8 cellular contexts compared by ENCODE assay signal in the genomic region with DNA sequence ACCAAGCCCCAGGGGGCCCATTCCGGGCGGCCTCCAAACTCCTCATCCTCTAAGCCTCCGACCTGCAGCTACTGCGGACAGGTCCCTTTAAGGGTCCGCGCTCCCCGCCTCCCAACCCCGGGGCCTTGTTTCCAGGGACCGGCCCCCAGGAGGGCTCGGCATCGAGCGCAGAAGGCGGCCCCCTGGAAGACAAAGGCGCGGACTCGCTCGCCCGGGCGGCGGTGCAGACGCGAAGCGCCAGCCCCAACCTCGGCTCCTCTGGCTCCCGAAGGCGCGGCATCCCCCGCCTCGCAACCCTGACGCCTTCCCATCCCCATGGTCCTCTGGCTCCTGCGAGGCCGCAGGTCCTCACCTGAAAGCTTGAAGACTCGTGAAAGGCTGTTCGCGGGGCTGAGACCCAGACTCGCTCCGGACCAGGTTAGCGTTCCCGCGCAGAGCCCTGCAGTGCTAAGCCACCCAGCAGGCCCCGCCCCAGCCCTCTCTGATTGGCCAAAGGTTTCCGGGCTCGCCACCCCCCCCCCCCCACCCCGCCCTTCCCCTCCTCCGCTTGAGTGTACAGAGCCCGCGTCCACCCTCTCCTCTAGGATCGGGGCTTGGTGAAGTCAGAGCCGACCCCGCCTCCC. TPM values are rescaled to one million over a fixed set of nuclear protein-coding genes. Genes with fewer than 3 reads are reported as not detected.
A peak's percentile ranks its signal among the peaks of the same experiment; 100 is the strongest.
DNase-seq lines count a peak whose midpoint lies in the region; ATAC-seq and TF ChIP-seq lines count a peak whose summit lies in the region.

TSS of gene TMSB15A (minus strand) at position 426 of the 623 bp plus-strand sequence.

- no peaks in the 10 kb centered on the region for H3K36me3 Mint-ChIP-seq in activated T-cell treated with anti-CD3 and anti-CD28 coated beads, Interleukin-2, amount 50 U/mL, for 24 hours (ENCODE audit: low read depth)

- H3K27ac Mint-ChIP-seq in activated T-cell treated with anti-CD3 and anti-CD28 coated beads, Interleukin-2, amount 50 U/mL, for 24 hours, result no peak within 1 kb of the TSS

- DNase-seq in NCI-H69 (lab: John Stamatoyannopoulos, UW) (peak; percentile 76), erythroblast (lab: John Stamatoyannopoulos, UW) (peak; percentile 25 to 42), mucosa of gallbladder (ENCODE audit: low spot score) (peak; percentile 44), SIG-M5 (lab: John Stamatoyannopoulos, UW) (no peak)
- DNase-seq in activated T-cell treated with anti-CD3 and anti-CD28 coated beads, Interleukin-2, amount 50 U/mL, for 24 hours, result peak; percentile 73
- peak; percentile 34 for DNase-seq in stimulated activated CD8-positive, alpha-beta memory T cell treated with anti-CD3 and anti-CD28 coated beads, Interleukin-2, amount 100 ng/mL, for 48 hours (ENCODE audit: low read depth in 2 of 2)

- no peak for TF ChIP-seq POLR2A in erythroblast (IDR thresholded peaks at IDR 0.05; ENCODE audit: low read length)

- H3K4me1 Mint-ChIP-seq in activated T-cell treated with anti-CD3 and anti-CD28 coated beads, Interleukin-2, amount 50 U/mL, for 24 hours (ENCODE audit: low read depth), result peaks cover 5% of the 10 kb centered on the region

- H3K27me3 Mint-ChIP-seq in activated T-cell treated with anti-CD3 and anti-CD28 coated beads, Interleukin-2, amount 50 U/mL, for 24 hours, result peaks cover 63% of the 10 kb centered on the region

- H3K4me3 Mint-ChIP-seq in activated T-cell treated with anti-CD3 and anti-CD28 coated beads, Interleukin-2, amount 50 U/mL, for 24 hours, result peak within 1 kb of the TSS; percentile 73

- H3K9me3 Mint-ChIP-seq in activated T-cell treated with anti-CD3 and anti-CD28 coated beads, Interleukin-2, amount 50 U/mL, for 24 hours, result no peaks in the 10 kb centered on the region

- peak; percentile 44 for ATAC-seq in GM18858 (IDR thresholded peaks at IDR 0.05; ENCODE audit: unreplicated experiment)
- ATAC-seq in HG03175 (IDR thresholded peaks at IDR 0.05; ENCODE audit: unreplicated experiment), result peak; percentile 70

RNA-seq across cellular contexts. Expression of gene TMSB15A, which starts in this region (rescaled TPM):
- total RNA-seq in mucosa of gallbladder, result not detected

Comparison
In these comparisons a context has a peak if more than half of its experiments do, and no peak if none do; other contexts are left out.
1. Peak in DNase-seq in mucosa of gallbladder; RNA of the gene not detected or under 1 TPM.